In the genomic region with DNA sequence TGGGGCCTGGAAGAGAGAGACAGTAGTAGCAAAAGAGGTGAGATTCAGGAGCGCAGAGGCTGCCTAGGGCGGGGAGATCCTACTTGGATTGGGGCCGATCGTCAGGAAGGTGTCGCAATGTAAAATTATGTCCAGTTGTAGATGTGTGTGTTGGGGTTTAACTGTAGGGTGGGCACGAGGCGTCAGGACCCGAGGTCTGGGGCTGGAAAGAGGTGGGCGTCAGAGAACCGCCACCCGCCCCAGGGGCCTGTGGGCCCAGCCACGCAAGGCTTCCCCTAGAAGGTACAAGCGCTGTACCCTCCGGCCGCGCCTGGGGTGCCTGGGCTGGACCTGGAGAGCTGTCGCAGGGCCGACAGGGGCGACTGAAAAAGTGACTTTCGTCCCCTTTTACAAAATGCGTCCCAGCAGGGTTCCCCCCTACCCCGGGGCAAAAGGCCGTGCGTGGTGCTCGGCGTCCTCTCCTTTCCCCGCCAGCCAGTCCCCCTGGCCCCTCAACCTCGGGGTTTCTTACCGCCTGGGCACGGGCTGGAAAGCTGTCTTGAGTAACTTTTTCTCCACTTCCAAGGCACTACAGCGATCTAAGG, we compare ENCODE assay signal across 10 cellular contexts. TPM values are rescaled to one million over a fixed set of nuclear protein-coding genes. Genes with fewer than 3 reads are reported as not detected.
A peak's percentile ranks its signal among the peaks of the same experiment; 100 is the strongest.
DNase-seq lines count a peak whose midpoint lies in the region; ATAC-seq and TF ChIP-seq lines count a peak whose summit lies in the region.
"Had no signal": no experiment of that assay in that cellular context is flagged by ENCODE, and none has a peak within 500 bp of the region (broad histone marks: within the 10 kb centered on the region; RNA-seq: fewer than 3 reads in every experiment).

No MANE protein-coding gene starts in this region.

- peak overlapping the region; percentile 69 for H3K56ac ChIP-seq in mesendoderm (ENCODE audit: low read length)

- H4K8ac ChIP-seq in mesendoderm (ENCODE audit: low read depth, low read length): no peak overlapping the region

- H4K5ac ChIP-seq in mesendoderm (ENCODE audit: low read length): no peak overlapping the region

- H3K23ac ChIP-seq in mesendoderm (ENCODE audit: low read length): peak overlapping the region; percentile 24

- H2BK15ac ChIP-seq in mesendoderm (replicated peaks; ENCODE audit: low read depth): no peak overlapping the region

- peak overlapping the region; percentile 28 for H3K18ac ChIP-seq in mesendoderm (ENCODE audit: low read length)

- DNase-seq in H7: peak; percentile 58
- no peak for DNase-seq in cardiac fibroblast (ENCODE audit: low read depth in 2 of 2)
- no peak for DNase-seq in mesendoderm
- DNase-seq in NCI-H1092 treated with DMSO at 0.1 percent for 48 hours (lab: John Stamatoyannopoulos, UW): no peak
- DNase-seq in hepatic stellate cell (ENCODE audit: low spot score): no peak
- DNase-seq in iPS-NIHi7 (ENCODE audit: extremely low spot score): no peak
- DNase-seq: activated CD8-positive, alpha-beta memory T cell treated with anti-CD3 and anti-CD28 coated beads, Interleukin-2, amount 50 U/mL, for 4 hours; GF-D8 had no signal

- H2AK5ac ChIP-seq in mesendoderm (ENCODE audit: low read length): no peak overlapping the region

- no CpG with 5 or more reads among the region's 31 CpGs for WGBS in mesendoderm (ENCODE audit: extremely low coverage, insufficient coverage, low lambda C conversion rate)

- no peak overlapping the region for H2BK120ac ChIP-seq in mesendoderm (ENCODE audit: low read depth, low read length)

- H3K79me1 ChIP-seq in mesendoderm (ENCODE audit: low read length): no peaks in the 10 kb centered on the region

- TF ChIP-seq CTCF in 22Rv1 (IDR thresholded peaks at IDR 0.05) (no peak), cardiac fibroblast (IDR thresholded peaks at IDR 0.05; ENCODE audit: low read depth, low read length) (no peak)

- peak overlapping the region; percentile 99 for H3K27ac ChIP-seq in 22Rv1
- no peak overlapping the region for H3K27ac ChIP-seq in mesendoderm (ENCODE audit: low read depth, low read length)

- H3K27me3 ChIP-seq in H7 (ENCODE audit: control insufficient read depth, insufficient read depth, low read length): peaks cover 80% of the 10 kb centered on the region
- H3K27me3 ChIP-seq in mesendoderm (ENCODE audit: insufficient read depth, low read length, poor library complexity): peaks cover 44% of the 10 kb centered on the region

- no peak for ATAC-seq in GM21825 (IDR thresholded peaks at IDR 0.05; ENCODE audit: unreplicated experiment)

- H3K4ac ChIP-seq in mesendoderm (ENCODE audit: low read depth, low read length): no peak overlapping the region

- H3K4me3 ChIP-seq in H7 (ENCODE audit: insufficient read depth, low read depth, low read length): peak overlapping the region; percentile 57
- H3K4me3 ChIP-seq in cardiac fibroblast (replicated peaks in 1 of 2; ENCODE audit: low read depth in 2 of 2, low read length in 2 of 2): peak overlapping the region; percentile 23 to 79
- peak overlapping the region; percentile 68 for H3K4me3 ChIP-seq in mesendoderm (ENCODE audit: low read length)

- no peaks in the 10 kb centered on the region for H3K4me1 ChIP-seq in mesendoderm (ENCODE audit: control insufficient read depth, low read depth, low read length)

- H2BK5ac ChIP-seq in mesendoderm (ENCODE audit: low read length): no peak overlapping the region

- H3K4me2 ChIP-seq in mesendoderm (ENCODE audit: low read length): peak overlapping the region; percentile 42

- peak overlapping the region; percentile 73 for H3K9ac ChIP-seq in mesendoderm (ENCODE audit: low read length)

- no peaks in the 10 kb centered on the region for H3K79me2 ChIP-seq in mesendoderm (ENCODE audit: control insufficient read depth, insufficient read depth, low read length)

- H3K36me3 ChIP-seq in H7 (replicated peaks; ENCODE audit: control insufficient read depth, insufficient read depth, low read length): no peaks in the 10 kb centered on the region
- H3K36me3 ChIP-seq in mesendoderm (ENCODE audit: control insufficient read depth, insufficient read depth, low read length): no peaks in the 10 kb centered on the region

RNA-seq across cellular contexts. Expression of a gene that starts 2.8 kb away (rescaled TPM):
- 2.8 and 4.1 TPM in 2 replicates for total RNA-seq in H7 (2014; rRNA removed; shearing (Covaris generic))
- 1.6 TPM for polyA plus RNA-seq in mesendoderm (2013, experiment 1 of 2)
- polyA plus RNA-seq in mesendoderm (2013, experiment 2 of 2): 2.3 TPM
